24 cellular contexts compared by ENCODE assay signal in genomic region chr2:188522517-188522916, GRCh38.
"Had no signal": no experiment of that assay in that cellular context is flagged by ENCODE, and none has a peak within 500 bp of the region (broad histone marks: within the 10 kb centered on the region; RNA-seq: fewer than 3 reads in every experiment).

No MANE protein-coding gene starts in this region.

- H3K9me3 ChIP-seq: esophagus squamous epithelium, neutrophil, tibial artery had no signal

- H3K4me1 ChIP-seq: parathyroid adenoma had no signal

- H3K4me3 Mint-ChIP-seq: activated naive CD8-positive, alpha-beta T cell treated with anti-CD3 and anti-CD28 coated beads, Interleukin-2, amount 50 U/mL, for 24 hours; activated T-cell treated with anti-CD3 and anti-CD28 coated beads, Interleukin-2, amount 50 U/mL, for 72 hours; brain; effector memory CD8-positive, alpha-beta T cell; immature natural killer cell; memory B cell; nephron; stimulated activated naive CD8-positive, alpha-beta T cell treated with anti-CD3 and anti-CD28 coated beads, Interleukin-15, Interleukin-2, amounts not matched to agents 100 ng/mL and 50 ng/mL, for 24 hours; T-cell; WTC11 had no signal

- ATAC-seq: activated naive CD8-positive, alpha-beta T cell treated with anti-CD3 and anti-CD28 coated beads, Interleukin-2, amount 50 U/mL, for 24 hours; activated T-cell treated with anti-CD3 and anti-CD28 coated beads, Interleukin-2, amount 50 U/mL, for 72 hours; effector memory CD8-positive, alpha-beta T cell; left cardiac atrium; right cardiac atrium; SK-N-SH treated with all-trans-retinoic acid at 6 μM for 48 hours; T-cell; WTC11 had no signal

- H3K36me3 ChIP-seq: esophagus squamous epithelium, neutrophil, tibial artery had no signal

- H3K9me3 Mint-ChIP-seq: activated naive CD8-positive, alpha-beta T cell treated with anti-CD3 and anti-CD28 coated beads, Interleukin-2, amount 50 U/mL, for 24 hours; activated T-cell treated with anti-CD3 and anti-CD28 coated beads, Interleukin-2, amount 50 U/mL, for 72 hours; brain; memory B cell; nephron; stimulated activated naive CD8-positive, alpha-beta T cell treated with anti-CD3 and anti-CD28 coated beads, Interleukin-15, Interleukin-2, amounts not matched to agents 100 ng/mL and 50 ng/mL, for 24 hours; T-cell had no signal

- H3K9ac ChIP-seq: parathyroid adenoma had no signal

- H3K27ac ChIP-seq: dorsolateral prefrontal cortex, esophagus squamous epithelium, neutrophil, parathyroid adenoma, tibial artery had no signal

- H3K27ac Mint-ChIP-seq: activated naive CD8-positive, alpha-beta T cell treated with anti-CD3 and anti-CD28 coated beads, Interleukin-2, amount 50 U/mL, for 24 hours; activated T-cell treated with anti-CD3 and anti-CD28 coated beads, Interleukin-2, amount 50 U/mL, for 72 hours; brain; effector memory CD8-positive, alpha-beta T cell; immature natural killer cell; memory B cell; nephron; stimulated activated naive CD8-positive, alpha-beta T cell treated with anti-CD3 and anti-CD28 coated beads, Interleukin-15, Interleukin-2, amounts not matched to agents 100 ng/mL and 50 ng/mL, for 24 hours; T-cell; WTC11 had no signal

- H3K4me3 ChIP-seq: dorsolateral prefrontal cortex, esophagus squamous epithelium, tibial artery had no signal

- H3K4me1 Mint-ChIP-seq: activated naive CD8-positive, alpha-beta T cell treated with anti-CD3 and anti-CD28 coated beads, Interleukin-2, amount 50 U/mL, for 24 hours; immature natural killer cell; memory B cell; T-cell had no signal

- H3K36me3 Mint-ChIP-seq: brain, immature natural killer cell, memory B cell, T-cell had no signal

- H3K27me3 Mint-ChIP-seq: brain; effector memory CD8-positive, alpha-beta T cell; memory B cell had no signal

- DNase-seq: activated CD4-positive, alpha-beta T cell treated with anti-CD3 and anti-CD28 coated beads, Interleukin-2, amount 50 U/mL, for 48 hours; activated effector memory CD4-positive, alpha-beta T cell treated with anti-CD3 and anti-CD28 coated beads, Interleukin-2, amount 50 U/mL, for 16 hours; activated naive CD4-positive, alpha-beta T cell treated with anti-CD3 and anti-CD28 coated beads, Interleukin-2, amount 50 U/mL, for 16 hours; activated naive CD8-positive, alpha-beta T cell treated with anti-CD3 and anti-CD28 coated beads, Interleukin-2, amount 50 U/mL, for 24 hours; activated T-cell treated with anti-CD3 and anti-CD28 coated beads, Interleukin-2, amount 50 U/mL, for 72 hours; aorta; central memory CD4-positive, alpha-beta T cell; dorsolateral prefrontal cortex; effector memory CD8-positive, alpha-beta T cell; esophagus squamous epithelium; immature natural killer cell; left cardiac atrium; right cardiac atrium; stimulated activated CD4-positive, alpha-beta T cell treated with anti-CD3 and anti-CD28 coated beads, Interleukin-1b, Interleukin-23, amount 100 ng/mL, for 48 hours; T-cell; tibial artery had no signal
